10 cellular contexts compared by ENCODE assay signal in the genomic region with DNA sequence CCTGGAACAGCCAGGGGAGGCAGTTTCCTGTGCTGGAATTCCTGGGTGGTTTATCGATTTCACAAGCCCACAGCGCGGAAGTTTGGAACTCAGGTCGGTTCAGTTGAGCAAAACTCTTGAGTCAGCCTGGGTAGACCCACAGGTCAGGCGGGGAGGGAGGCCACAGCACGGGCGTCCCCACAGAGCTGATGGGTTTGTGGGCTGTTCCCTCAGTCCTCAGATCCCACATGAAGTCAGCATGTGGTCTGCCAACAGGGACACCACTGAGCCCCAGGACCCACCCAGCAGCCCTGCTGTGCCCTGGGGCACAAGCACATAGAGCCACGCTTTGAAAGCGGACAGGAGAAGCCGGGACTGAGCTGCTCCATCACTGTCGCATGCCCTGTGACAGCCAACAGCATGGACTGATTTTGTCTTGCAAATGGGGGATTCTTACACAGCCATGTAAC. TPM values are rescaled to one million over a fixed set of nuclear protein-coding genes. Genes with fewer than 3 reads are reported as not detected.
DNase-seq lines count a peak whose midpoint lies in the region; ATAC-seq and TF ChIP-seq lines count a peak whose summit lies in the region.
"Had no signal": no experiment of that assay in that cellular context is flagged by ENCODE, and none has a peak within 500 bp of the region (broad histone marks: within the 10 kb centered on the region; RNA-seq: fewer than 3 reads in every experiment).

No MANE protein-coding gene starts in this region.

- 72 to 96% methylated on average over 4 to 11 of the region's 11 CpGs for WGBS in transverse colon (ENCODE audit: low coverage in 1 of 2), 2 donors

- peaks cover 9% of the 10 kb centered on the region for H3K27me3 Mint-ChIP-seq in activated T-cell treated with anti-CD3 and anti-CD28 coated beads, Interleukin-2, amount 50 U/mL, for 72 hours (ENCODE audit: low read depth)

- TF ChIP-seq POLR2A in transverse colon (IDR thresholded peaks at IDR 0.05), result no peak

- no peaks in the 10 kb centered on the region for H3K36me3 ChIP-seq in transverse colon

- no peak for TF ChIP-seq EP300 in transverse colon (IDR thresholded peaks at IDR 0.05; ENCODE audit: low read depth)

- H3K27me3 ChIP-seq in transverse colon, result no peaks in the 10 kb centered on the region

- peaks cover 10% of the 10 kb centered on the region for H3K4me1 Mint-ChIP-seq in activated T-cell treated with anti-CD3 and anti-CD28 coated beads, Interleukin-2, amount 50 U/mL, for 72 hours (ENCODE audit: low read depth)

- H3K27ac ChIP-seq in transverse colon, result peak overlapping the region in 3 of 4 donors; percentile 28 to 67 (median 38)

- H3K4me3 Mint-ChIP-seq in activated T-cell treated with anti-CD3 and anti-CD28 coated beads, Interleukin-2, amount 50 U/mL, for 72 hours, result peak overlapping the region in 1 of 2 donors; percentile 79

- H3K4me3 ChIP-seq in transverse colon, result no peak overlapping the region

- ATAC-seq in activated T-cell treated with anti-CD3 and anti-CD28 coated beads, Interleukin-2, amount 50 U/mL, for 72 hours (replicated peaks in 1 of 2), result peak; percentile 10 to 16
- ATAC-seq in HG03571 (IDR thresholded peaks at IDR 0.05; ENCODE audit: unreplicated experiment), result peak; percentile 21
- ATAC-seq: HCT116 had no signal

- H3K36me3 Mint-ChIP-seq in activated T-cell treated with anti-CD3 and anti-CD28 coated beads, Interleukin-2, amount 50 U/mL, for 72 hours (ENCODE audit: insufficient read depth in 2 of 2), result no peaks in the 10 kb centered on the region

- no peak overlapping the region for H3K27ac Mint-ChIP-seq in activated T-cell treated with anti-CD3 and anti-CD28 coated beads, Interleukin-2, amount 50 U/mL, for 72 hours

- peak in 1 of 2 donors; percentile 19 for DNase-seq in activated T-cell treated with anti-CD3 and anti-CD28 coated beads, Interleukin-2, amount 50 U/mL, for 72 hours
- no peak for DNase-seq in activated T-cell treated with anti-CD3 and anti-CD28 coated beads, Interleukin-2, amount 50 U/mL, for 1 hour
- peak; percentile 13 for DNase-seq in dermis blood vessel endothelial cell
- no peak for DNase-seq in transverse colon
- DNase-seq in hypothalamus (lab: John Stamatoyannopoulos, UW), result no peak
- DNase-seq in globus pallidus (ENCODE audit: low spot score), result no peak
- no peak for DNase-seq in NCI-H345 treated with DMSO at 0.1 percent for 48 hours (lab: John Stamatoyannopoulos, UW; ENCODE audit: unreplicated experiment)
- DNase-seq: NCI-H524 treated with DMSO at 0.1 percent for 48 hours had no signal

- H3K9me3 Mint-ChIP-seq in activated T-cell treated with anti-CD3 and anti-CD28 coated beads, Interleukin-2, amount 50 U/mL, for 72 hours, result no peaks in the 10 kb centered on the region

- H3K9me3 ChIP-seq in transverse colon, result no peaks in the 10 kb centered on the region

- H3K4me1 ChIP-seq in transverse colon, result no peaks in the 10 kb centered on the region

- TF ChIP-seq CTCF in transverse colon (IDR thresholded peaks at IDR 0.05), result no peak

- in situ Hi-C loops in transverse colon (cut with MboI; ENCODE audit: low pct_ligation_motif_present in 1 of 4, low pct_unique_long_range_greater_than_20kb in 1 of 4, low sequenced_read_pairs in 3 of 4), result no loop called here

- intact Hi-C loops in transverse colon (cut with DNase I; ENCODE audit: low total_unique reads), result no loop called here

RNA-seq across cellular contexts. Expression of a gene that starts 17.4 kb away (rescaled TPM):
- total RNA-seq in activated T-cell treated with anti-CD3 and anti-CD28 coated beads, Interleukin-2, amount 50 U/mL, for 72 hours, result under 1 TPM; 0.35 to 0.38 TPM
- total RNA-seq in dermis blood vessel endothelial cell (0.14 and 0.17 TPM in 2 replicates), transverse colon (10 to 100 TPM in 2 of 4 donors, not detected in 2; 11.0 to 12.3 TPM)
